In genomic region chr5:169728-170094, GRCh38 we compare ENCODE assay signal across 1 cellular context.
TF ChIP-seq lines count a peak whose summit lies in the region.

No MANE protein-coding gene starts in this region.

TF ChIP-seq in K562, 482 proteins besides CTCF, POLR2A, EP300 and RAD21:
- no peak for TF ChIP-seq HSF4 (CRISPR knock-in tag; IDR thresholded peaks at IDR 0.05; ENCODE audit: borderline replicate concordance)
- no peak for TF ChIP-seq CREB1 (IDR thresholded peaks at IDR 0.05)
- TF ChIP-seq CREB1 (CRISPR knock-in tag; IDR thresholded peaks at IDR 0.05): no peak
- no peak for TF ChIP-seq PCBP1 (IDR thresholded peaks at IDR 0.05; ENCODE audit: low read depth, low read length, poor library complexity, severe bottlenecking)
- TF ChIP-seq SMAD1 (IDR thresholded peaks at IDR 0.05; ENCODE audit: low read depth, low read length, partially characterized antibody): no peak
- TF ChIP-seq ZNF24 (IDR thresholded peaks at IDR 0.05): no peak
- no peak for TF ChIP-seq TBL1XR1 (IDR thresholded peaks at IDR 0.05; ENCODE audit: low read length in 2 of 2)
- TF ChIP-seq GATA2 (CRISPR knock-in tag; IDR thresholded peaks at IDR 0.05): no peak
- TF ChIP-seq KAT2B (IDR thresholded peaks at IDR 0.05; ENCODE audit: low read depth, low read length): no peak
- no peak for TF ChIP-seq IFI16 (CRISPR knock-in tag; IDR thresholded peaks at IDR 0.05)
- TF ChIP-seq NCOA6 (IDR thresholded peaks at IDR 0.05): no peak
- TF ChIP-seq FOXA1 (IDR thresholded peaks at IDR 0.05; ENCODE audit: borderline replicate concordance): no peak
TF ChIP-seq in K562: peak in this region for 0.
